Comparison of ENCODE assay signal across 20 cellular contexts in the genomic region with DNA sequence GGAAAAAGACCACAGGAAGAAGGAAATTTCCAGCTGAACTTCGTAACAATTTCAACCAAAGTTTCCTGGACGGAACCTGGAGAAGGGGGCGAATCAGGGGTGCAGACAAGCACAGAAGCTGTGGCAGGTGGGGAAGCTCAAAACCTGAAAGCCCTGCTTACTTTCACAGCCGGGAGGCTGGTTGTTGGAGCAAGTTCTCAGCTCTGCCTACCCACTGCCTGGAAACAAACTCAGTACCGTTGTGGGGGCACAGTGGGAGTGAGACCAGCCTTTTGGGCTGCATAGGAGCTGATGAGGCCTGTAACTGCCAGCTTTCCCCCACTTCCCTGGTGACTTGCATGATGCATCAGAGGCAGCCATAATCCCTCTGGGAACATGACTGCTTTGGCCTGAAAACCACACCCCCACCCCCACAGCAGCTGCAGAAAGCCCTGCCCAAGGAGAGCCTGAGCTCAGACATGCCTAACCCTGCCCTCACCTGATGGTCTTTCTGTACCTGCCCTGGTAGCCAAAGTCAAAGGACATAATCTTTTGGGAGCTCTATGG.
DNase-seq lines count a peak whose midpoint lies in the region; ATAC-seq and TF ChIP-seq lines count a peak whose summit lies in the region.
"Had no signal": no experiment of that assay in that cellular context is flagged by ENCODE, and none has a peak within 500 bp of the region (broad histone marks: within the 10 kb centered on the region; RNA-seq: fewer than 3 reads in every experiment).

No MANE protein-coding gene starts in this region.

- no peak for DNase-seq in stimulated activated naive CD8-positive, alpha-beta T cell treated with anti-CD3 and anti-CD28 coated beads, Interleukin-15, amount 100 ng/mL, for 72 hours
- no peak for DNase-seq in stimulated activated naive CD8-positive, alpha-beta T cell treated with anti-CD3 and anti-CD28 coated beads, Interleukin-15, Interleukin-2, amounts not matched to agents 100 U/mL and 50 U/mL, for 24 hours
- DNase-seq in RWPE1 (ENCODE audit: low spot score) (no peak), fibroblast of the aortic adventitia (ENCODE audit: low read depth) (peak; percentile 39), stromal cell of bone marrow (ENCODE audit: low read depth) (peak; percentile 27), ACHN (no peak), Ammon's horn (ENCODE audit: low spot score) (no peak)
- DNase-seq: activated gamma-delta T cell; Caco-2; erythroblast; GDM1; NCI-H2081; NCI-H526 treated with DMSO at 0.1 percent for 48 hours; Peyer's patch; stimulated activated naive CD4-positive, alpha-beta T cell treated with Interleukin-2 at 50 U/mL for 16 hours; SW 1271 had no signal

- in situ Hi-C loops in ACHN (cut with HindIII; ENCODE audit: low pct_ligation_motif_present, low pct_unique_long_range_greater_than_20kb, low sequenced_read_pairs): no loop called here

- no peaks in the 10 kb centered on the region for H3K27me3 Mint-ChIP-seq in stimulated activated naive CD8-positive, alpha-beta T cell treated with anti-CD3 and anti-CD28 coated beads, Interleukin-15, amount 100 ng/mL, for 72 hours

- peaks cover 4 to 7% of the 10 kb centered on the region in 2 donors for H3K9me3 Mint-ChIP-seq in stimulated activated naive CD8-positive, alpha-beta T cell treated with anti-CD3 and anti-CD28 coated beads, Interleukin-15, amount 100 ng/mL, for 72 hours

- H3K27ac ChIP-seq in RWPE1: peak overlapping the region; percentile 26; the same call in 1 of the 2 replicates
- H3K27ac ChIP-seq: coronary artery, Peyer's patch, skin epidermis had no signal

- H3K4me1 Mint-ChIP-seq in stimulated activated naive CD8-positive, alpha-beta T cell treated with anti-CD3 and anti-CD28 coated beads, Interleukin-15, amount 100 ng/mL, for 72 hours: no peaks in the 10 kb centered on the region

- no peak overlapping the region for H3K27ac Mint-ChIP-seq in stimulated activated naive CD8-positive, alpha-beta T cell treated with anti-CD3 and anti-CD28 coated beads, Interleukin-15, amount 100 ng/mL, for 72 hours
- H3K27ac Mint-ChIP-seq: WTC11 had no signal

- TF ChIP-seq CTCF in RWPE1 (conservative IDR thresholded peaks at IDR 0.05; ENCODE audit: low read depth) (no peak), fibroblast of the aortic adventitia (IDR thresholded peaks at IDR 0.05; ENCODE audit: insufficient read depth, low read length) (no peak)

- H3K4me3 Mint-ChIP-seq in stimulated activated naive CD8-positive, alpha-beta T cell treated with anti-CD3 and anti-CD28 coated beads, Interleukin-15, amount 100 ng/mL, for 72 hours: no peak overlapping the region
- H3K4me3 Mint-ChIP-seq: WTC11 had no signal

- CTCF ChIA-PET in RWPE1 (lab: Yijun Ruan, JAX): no interaction called here

- peak; percentile 18 for ATAC-seq in stimulated activated naive CD8-positive, alpha-beta T cell treated with anti-CD3 and anti-CD28 coated beads, Interleukin-15, amount 100 ng/mL, for 72 hours
- no peak for ATAC-seq in stimulated activated naive CD8-positive, alpha-beta T cell treated with anti-CD3 and anti-CD28 coated beads, Interleukin-15, Interleukin-2, amounts not matched to agents 100 U/mL and 50 U/mL, for 24 hours
- no peak for ATAC-seq in HG02840 (IDR thresholded peaks at IDR 0.05; ENCODE audit: low FRiP score, unreplicated experiment)
- ATAC-seq: WTC11 had no signal

- H3K4me3 ChIP-seq in fibroblast of the aortic adventitia (ENCODE audit: low read depth, low read length): no peak overlapping the region
- H3K4me3 ChIP-seq: coronary artery, Peyer's patch, skin epidermis had no signal

- POLR2A ChIA-PET in RWPE1 (lab: Yijun Ruan, JAX; ENCODE audit: low non-redundant PET): no interaction called here

Comparison
In these comparisons a context has a peak if more than half of its experiments do, and no peak if none do; other contexts are left out.
1. DNase-seq: peak in fibroblast of the aortic adventitia (single experiment) and stromal cell of bone marrow (single experiment); none in stimulated activated naive CD8-positive, alpha-beta T cell treated with anti-CD3 and anti-CD28 coated beads, Interleukin-15, amount 100 ng/mL, for 72 hours (0 of 2), stimulated activated naive CD8-positive, alpha-beta T cell treated with anti-CD3 and anti-CD28 coated beads, Interleukin-15, Interleukin-2, amounts not matched to agents 100 U/mL and 50 U/mL, for 24 hours (single experiment), RWPE1 (single experiment), ACHN (single experiment) and Ammon's horn (single experiment).